1 cellular context compared by ENCODE assay signal in genomic region chr17:48026503-48027321, GRCh38.
A peak's percentile ranks its signal among the peaks of the same experiment; 100 is the strongest.
TF ChIP-seq lines count a peak whose summit lies in the region.

No MANE protein-coding gene starts in this region.

TF ChIP-seq in HepG2, 621 proteins besides CTCF, POLR2A, EP300 and RAD21 (continued from another document and continues in another):
- TF ChIP-seq, protein P1, sequence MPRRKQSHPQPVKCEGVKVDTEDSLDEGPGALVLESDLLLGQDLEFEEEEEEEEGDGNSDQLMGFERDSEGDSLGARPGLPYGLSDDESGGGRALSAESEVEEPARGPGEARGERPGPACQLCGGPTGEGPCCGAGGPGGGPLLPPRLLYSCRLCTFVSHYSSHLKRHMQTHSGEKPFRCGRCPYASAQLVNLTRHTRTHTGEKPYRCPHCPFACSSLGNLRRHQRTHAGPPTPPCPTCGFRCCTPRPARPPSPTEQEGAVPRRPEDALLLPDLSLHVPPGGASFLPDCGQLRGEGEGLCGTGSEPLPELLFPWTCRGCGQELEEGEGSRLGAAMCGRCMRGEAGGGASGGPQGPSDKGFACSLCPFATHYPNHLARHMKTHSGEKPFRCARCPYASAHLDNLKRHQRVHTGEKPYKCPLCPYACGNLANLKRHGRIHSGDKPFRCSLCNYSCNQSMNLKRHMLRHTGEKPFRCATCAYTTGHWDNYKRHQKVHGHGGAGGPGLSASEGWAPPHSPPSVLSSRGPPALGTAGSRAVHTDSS (CRISPR knock-in tag; conservative IDR thresholded peaks at IDR 0.05): no peak
- TF ChIP-seq PHF20 (CRISPR knock-in tag; IDR thresholded peaks at IDR 0.05) (no peak), HDAC2 (CRISPR knock-in tag; IDR thresholded peaks at IDR 0.05) (peak; percentile 40; the same call in 1 of the 2 replicates), ZNF12 (CRISPR knock-in tag; IDR thresholded peaks at IDR 0.05) (peak; percentile 19; the same call in 1 of the 2 replicates), NFRKB (IDR thresholded peaks at IDR 0.05) (no peak), BORCS8-MEF2B (CRISPR knock-in tag; IDR thresholded peaks at IDR 0.05) (no peak), SP1 (IDR thresholded peaks at IDR 0.05) (no peak), SP1 (CRISPR knock-in tag; IDR thresholded peaks at IDR 0.05) (no peak), BRCA1 (CRISPR knock-in tag; IDR thresholded peaks at IDR 0.05) (no peak), ZNF572 (CRISPR knock-in tag; IDR thresholded peaks at IDR 0.05) (peak; percentile 64; the same call in 1 of the 2 replicates), ZNF20 (CRISPR knock-in tag; IDR thresholded peaks at IDR 0.05) (no peak), ZSCAN29 (CRISPR knock-in tag; conservative IDR thresholded peaks at IDR 0.05) (0 out of 2 replicates have a peak, but pooled peaks have one; percentile 42), ARID5B (CRISPR knock-in tag; IDR thresholded peaks at IDR 0.05) (no peak; the same call in 1 of the 2 replicates), ZNF547 (CRISPR knock-in tag; IDR thresholded peaks at IDR 0.05) (peak; percentile 36; the same call in 1 of the 2 replicates), EZH2 (conservative IDR thresholded peaks at IDR 0.05; ENCODE audit: low read depth, low read length) (no peak), TFDP2 (CRISPR knock-in tag; IDR thresholded peaks at IDR 0.05) (peak; percentile 48), TGIF2 (CRISPR knock-in tag; IDR thresholded peaks at IDR 0.05) (peak; percentile 31; the same call in 1 of the 2 replicates), E2F1 (CRISPR knock-in tag; IDR thresholded peaks at IDR 0.05) (no peak), ATF7 (IDR thresholded peaks at IDR 0.05) (no peak), ATF7 (CRISPR knock-in tag; IDR thresholded peaks at IDR 0.05) (peak; percentile 80; the same call in 1 of the 2 replicates), ZFX (CRISPR knock-in tag; IDR thresholded peaks at IDR 0.05; ENCODE audit: low read depth) (peak; percentile 72), ZNF557 (CRISPR knock-in tag; IDR thresholded peaks at IDR 0.05) (no peak), CBX1 (IDR thresholded peaks at IDR 0.05; ENCODE audit: low read depth) (no peak), ZNF484 (CRISPR knock-in tag; IDR thresholded peaks at IDR 0.05; ENCODE audit: borderline replicate concordance, low read depth) (no peak), GPN1 (CRISPR knock-in tag; IDR thresholded peaks at IDR 0.05; ENCODE audit: borderline replicate concordance) (no peak), HES4 (CRISPR knock-in tag; IDR thresholded peaks at IDR 0.05; ENCODE audit: borderline replicate concordance) (no peak), TOE1 (CRISPR knock-in tag; IDR thresholded peaks at IDR 0.05) (no peak), ZNF317 (CRISPR knock-in tag; IDR thresholded peaks at IDR 0.05) (0 out of 2 replicates have a peak, but pooled peaks have one; percentile 21), AKAP8 (CRISPR knock-in tag; IDR thresholded peaks at IDR 0.05) (peak; percentile 75; the same call in 1 of the 2 replicates), ZSCAN20 (CRISPR knock-in tag; IDR thresholded peaks at IDR 0.05; ENCODE audit: borderline replicate concordance) (no peak), SUZ12 (IDR thresholded peaks at IDR 0.05; ENCODE audit: low read depth, low read length) (no peak), ZNF720 (CRISPR knock-in tag; IDR thresholded peaks at IDR 0.05) (no peak), NFKB2 (CRISPR knock-in tag; IDR thresholded peaks at IDR 0.05; ENCODE audit: borderline replicate concordance) (peak; percentile 70; the same call in 1 of the 2 replicates), TEAD2 (CRISPR knock-in tag; IDR thresholded peaks at IDR 0.05) (no peak), HDAC6 (IDR thresholded peaks at IDR 0.05; ENCODE audit: low read depth, low read length) (no peak), TBX2 (CRISPR knock-in tag; IDR thresholded peaks at IDR 0.05; ENCODE audit: borderline replicate concordance) (0 out of 2 replicates have a peak, but pooled peaks have one; percentile 32), ZBTB7A (CRISPR knock-in tag; IDR thresholded peaks at IDR 0.05) (peak; percentile 36; the same call in 1 of the 2 replicates), ZNF296 (CRISPR knock-in tag; conservative IDR thresholded peaks at IDR 0.05) (no peak)
- TF ChIP-seq, protein P2, sequence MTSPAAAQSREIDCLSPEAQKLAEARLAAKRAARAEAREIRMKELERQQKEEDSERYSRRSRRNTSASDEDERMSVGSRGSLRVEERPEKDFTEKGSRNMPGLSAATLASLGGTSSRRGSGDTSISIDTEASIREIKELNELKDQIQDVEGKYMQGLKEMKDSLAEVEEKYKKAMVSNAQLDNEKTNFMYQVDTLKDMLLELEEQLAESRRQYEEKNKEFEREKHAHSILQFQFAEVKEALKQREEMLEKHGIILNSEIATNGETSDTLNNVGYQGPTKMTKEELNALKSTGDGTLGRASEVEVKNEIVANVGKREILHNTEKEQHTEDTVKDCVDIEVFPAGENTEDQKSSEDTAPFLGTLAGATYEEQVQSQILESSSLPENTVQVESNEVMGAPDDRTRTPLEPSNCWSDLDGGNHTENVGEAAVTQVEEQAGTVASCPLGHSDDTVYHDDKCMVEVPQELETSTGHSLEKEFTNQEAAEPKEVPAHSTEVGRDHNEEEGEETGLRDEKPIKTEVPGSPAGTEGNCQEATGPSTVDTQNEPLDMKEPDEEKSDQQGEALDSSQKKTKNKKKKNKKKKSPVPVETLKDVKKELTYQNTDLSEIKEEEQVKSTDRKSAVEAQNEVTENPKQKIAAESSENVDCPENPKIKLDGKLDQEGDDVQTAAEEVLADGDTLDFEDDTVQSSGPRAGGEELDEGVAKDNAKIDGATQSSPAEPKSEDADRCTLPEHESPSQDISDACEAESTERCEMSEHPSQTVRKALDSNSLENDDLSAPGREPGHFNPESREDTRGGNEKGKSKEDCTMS (CRISPR knock-in tag; conservative IDR thresholded peaks at IDR 0.05): no peak
- TF ChIP-seq, protein P3, sequence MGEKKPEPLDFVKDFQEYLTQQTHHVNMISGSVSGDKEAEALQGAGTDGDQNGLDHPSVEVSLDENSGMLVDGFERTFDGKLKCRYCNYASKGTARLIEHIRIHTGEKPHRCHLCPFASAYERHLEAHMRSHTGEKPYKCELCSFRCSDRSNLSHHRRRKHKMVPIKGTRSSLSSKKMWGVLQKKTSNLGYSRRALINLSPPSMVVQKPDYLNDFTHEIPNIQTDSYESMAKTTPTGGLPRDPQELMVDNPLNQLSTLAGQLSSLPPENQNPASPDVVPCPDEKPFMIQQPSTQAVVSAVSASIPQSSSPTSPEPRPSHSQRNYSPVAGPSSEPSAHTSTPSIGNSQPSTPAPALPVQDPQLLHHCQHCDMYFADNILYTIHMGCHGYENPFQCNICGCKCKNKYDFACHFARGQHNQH (CRISPR knock-in tag; IDR thresholded peaks at IDR 0.05): peak; percentile 60; the same call in 1 of the 2 replicates
- TF ChIP-seq, protein P4, sequence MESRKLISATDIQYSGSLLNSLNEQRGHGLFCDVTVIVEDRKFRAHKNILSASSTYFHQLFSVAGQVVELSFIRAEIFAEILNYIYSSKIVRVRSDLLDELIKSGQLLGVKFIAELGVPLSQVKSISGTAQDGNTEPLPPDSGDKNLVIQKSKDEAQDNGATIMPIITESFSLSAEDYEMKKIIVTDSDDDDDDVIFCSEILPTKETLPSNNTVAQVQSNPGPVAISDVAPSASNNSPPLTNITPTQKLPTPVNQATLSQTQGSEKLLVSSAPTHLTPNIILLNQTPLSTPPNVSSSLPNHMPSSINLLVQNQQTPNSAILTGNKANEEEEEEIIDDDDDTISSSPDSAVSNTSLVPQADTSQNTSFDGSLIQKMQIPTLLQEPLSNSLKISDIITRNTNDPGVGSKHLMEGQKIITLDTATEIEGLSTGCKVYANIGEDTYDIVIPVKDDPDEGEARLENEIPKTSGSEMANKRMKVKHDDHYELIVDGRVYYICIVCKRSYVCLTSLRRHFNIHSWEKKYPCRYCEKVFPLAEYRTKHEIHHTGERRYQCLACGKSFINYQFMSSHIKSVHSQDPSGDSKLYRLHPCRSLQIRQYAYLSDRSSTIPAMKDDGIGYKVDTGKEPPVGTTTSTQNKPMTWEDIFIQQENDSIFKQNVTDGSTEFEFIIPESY (CRISPR knock-in tag; IDR thresholded peaks at IDR 0.05): peak; percentile 45; the same call in 1 of the 2 replicates
- TF ChIP-seq, protein P5, sequence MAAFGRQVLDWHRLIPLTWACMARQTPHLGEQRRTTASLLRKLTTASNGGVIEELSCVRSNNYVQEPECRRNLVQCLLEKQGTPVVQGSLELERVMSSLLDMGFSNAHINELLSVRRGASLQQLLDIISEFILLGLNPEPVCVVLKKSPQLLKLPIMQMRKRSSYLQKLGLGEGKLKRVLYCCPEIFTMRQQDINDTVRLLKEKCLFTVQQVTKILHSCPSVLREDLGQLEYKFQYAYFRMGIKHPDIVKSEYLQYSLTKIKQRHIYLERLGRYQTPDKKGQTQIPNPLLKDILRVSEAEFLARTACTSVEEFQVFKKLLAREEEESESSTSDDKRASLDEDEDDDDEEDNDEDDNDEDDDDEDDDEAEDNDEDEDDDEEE (CRISPR knock-in tag; IDR thresholded peaks at IDR 0.05): no peak
- TF ChIP-seq, protein P6, sequence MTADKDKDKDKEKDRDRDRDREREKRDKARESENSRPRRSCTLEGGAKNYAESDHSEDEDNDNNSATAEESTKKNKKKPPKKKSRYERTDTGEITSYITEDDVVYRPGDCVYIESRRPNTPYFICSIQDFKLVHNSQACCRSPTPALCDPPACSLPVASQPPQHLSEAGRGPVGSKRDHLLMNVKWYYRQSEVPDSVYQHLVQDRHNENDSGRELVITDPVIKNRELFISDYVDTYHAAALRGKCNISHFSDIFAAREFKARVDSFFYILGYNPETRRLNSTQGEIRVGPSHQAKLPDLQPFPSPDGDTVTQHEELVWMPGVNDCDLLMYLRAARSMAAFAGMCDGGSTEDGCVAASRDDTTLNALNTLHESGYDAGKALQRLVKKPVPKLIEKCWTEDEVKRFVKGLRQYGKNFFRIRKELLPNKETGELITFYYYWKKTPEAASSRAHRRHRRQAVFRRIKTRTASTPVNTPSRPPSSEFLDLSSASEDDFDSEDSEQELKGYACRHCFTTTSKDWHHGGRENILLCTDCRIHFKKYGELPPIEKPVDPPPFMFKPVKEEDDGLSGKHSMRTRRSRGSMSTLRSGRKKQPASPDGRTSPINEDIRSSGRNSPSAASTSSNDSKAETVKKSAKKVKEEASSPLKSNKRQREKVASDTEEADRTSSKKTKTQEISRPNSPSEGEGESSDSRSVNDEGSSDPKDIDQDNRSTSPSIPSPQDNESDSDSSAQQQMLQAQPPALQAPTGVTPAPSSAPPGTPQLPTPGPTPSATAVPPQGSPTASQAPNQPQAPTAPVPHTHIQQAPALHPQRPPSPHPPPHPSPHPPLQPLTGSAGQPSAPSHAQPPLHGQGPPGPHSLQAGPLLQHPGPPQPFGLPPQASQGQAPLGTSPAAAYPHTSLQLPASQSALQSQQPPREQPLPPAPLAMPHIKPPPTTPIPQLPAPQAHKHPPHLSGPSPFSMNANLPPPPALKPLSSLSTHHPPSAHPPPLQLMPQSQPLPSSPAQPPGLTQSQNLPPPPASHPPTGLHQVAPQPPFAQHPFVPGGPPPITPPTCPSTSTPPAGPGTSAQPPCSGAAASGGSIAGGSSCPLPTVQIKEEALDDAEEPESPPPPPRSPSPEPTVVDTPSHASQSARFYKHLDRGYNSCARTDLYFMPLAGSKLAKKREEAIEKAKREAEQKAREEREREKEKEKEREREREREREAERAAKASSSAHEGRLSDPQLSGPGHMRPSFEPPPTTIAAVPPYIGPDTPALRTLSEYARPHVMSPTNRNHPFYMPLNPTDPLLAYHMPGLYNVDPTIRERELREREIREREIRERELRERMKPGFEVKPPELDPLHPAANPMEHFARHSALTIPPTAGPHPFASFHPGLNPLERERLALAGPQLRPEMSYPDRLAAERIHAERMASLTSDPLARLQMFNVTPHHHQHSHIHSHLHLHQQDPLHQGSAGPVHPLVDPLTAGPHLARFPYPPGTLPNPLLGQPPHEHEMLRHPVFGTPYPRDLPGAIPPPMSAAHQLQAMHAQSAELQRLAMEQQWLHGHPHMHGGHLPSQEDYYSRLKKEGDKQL (CRISPR knock-in tag; IDR thresholded peaks at IDR 0.05; ENCODE audit: low read depth): no peak
